ENCODE assay signal across 32 cellular contexts in genomic region chr9:8451146-8451545, GRCh38.
DNase-seq lines count a peak whose midpoint lies in the region; ATAC-seq, FAIRE-seq and TF ChIP-seq lines count a peak whose summit lies in the region.
"Had no signal": no experiment of that assay in that cellular context is flagged by ENCODE, and none has a peak within 500 bp of the region (broad histone marks: within the 10 kb centered on the region; RNA-seq: fewer than 3 reads in every experiment).

No MANE protein-coding gene starts in this region.

- no peak overlapping the region for H3K9ac ChIP-seq in kidney (ENCODE audit: low read length in 2 of 2)
- H3K9ac ChIP-seq: BLaER1; BLaER1 treated with 17β-estradiol and CSF1 and Interleukin-3, amounts not matched to agents 10 nM and 100 nM had no signal

- H3K4me1 ChIP-seq in kidney (ENCODE audit: control insufficient read depth in 1 of 2, insufficient read depth in 1 of 2, low read depth in 1 of 2, low read length in 2 of 2), result no peaks in the 10 kb centered on the region
- H3K4me1 ChIP-seq: A549; BE2C; BLaER1; BLaER1 treated with 17β-estradiol and CSF1 and Interleukin-3, amounts not matched to agents 10 nM and 100 nM; Caco-2 had no signal

- H3K9me3 ChIP-seq in kidney (ENCODE audit: control insufficient read depth in 1 of 2, low read length in 2 of 2), result no peaks in the 10 kb centered on the region
- H3K9me3 ChIP-seq: A549; BE2C; BLaER1; BLaER1 treated with 17β-estradiol and CSF1 and Interleukin-3, amounts not matched to agents 10 nM and 100 nM; Caco-2 had no signal

- H3K27ac ChIP-seq in kidney (ENCODE audit: low read depth in 2 of 2, low read length in 2 of 2), result no peak overlapping the region
- H3K27ac ChIP-seq: 22Rv1; A549; BLaER1; BLaER1 treated with 17β-estradiol and CSF1 and Interleukin-3, amounts not matched to agents 10 nM and 100 nM; C4-2B had no signal

- TF ChIP-seq CTCF in kidney (IDR thresholded peaks at IDR 0.05; ENCODE audit: borderline replicate concordance, extremely low read depth, insufficient read depth), result no peak

- no peaks in the 10 kb centered on the region for H3K36me3 ChIP-seq in kidney (ENCODE audit: control insufficient read depth in 1 of 2, insufficient read depth in 2 of 2, low read length in 2 of 2)
- H3K36me3 ChIP-seq: BE2C; BLaER1; BLaER1 treated with 17β-estradiol and CSF1 and Interleukin-3, amounts not matched to agents 10 nM and 100 nM had no signal

- no peak overlapping the region for H3K4me3 ChIP-seq in kidney (ENCODE audit: low read length in 2 of 2)
- H3K4me3 ChIP-seq: A549; BLaER1; BLaER1 treated with 17β-estradiol and CSF1 and Interleukin-3, amounts not matched to agents 10 nM and 100 nM had no signal

- FAIRE-seq in kidney (lab: Jason Lieb, UNC), result no peak
- FAIRE-seq: A204.1, A549, D721Med had no signal

- intact Hi-C loops in kidney (cut with DNase I), result no loop called here

- no peak for ATAC-seq in GM21717 (IDR thresholded peaks at IDR 0.05; ENCODE audit: unreplicated experiment)
- ATAC-seq: A549; CD8-positive, alpha-beta T cell had no signal

- DNase-seq in G401 (ENCODE audit: low spot score) (peak; percentile 70), cerebellar cortex (ENCODE audit: low spot score) (peak; percentile 67), cerebellum (ENCODE audit: low spot score) (peak; percentile 8), kidney (no peak)
- DNase-seq in activated effector memory CD4-positive, alpha-beta T cell treated with anti-CD3 and anti-CD28 coated beads, Interleukin-2, amount 50 U/mL, for 16 hours, result no peak
- DNase-seq: 8988T; ACHN; AML-193; BE2C; Caco-2; Calu3; CD4-positive, alpha-beta memory T cell; CD4-positive, alpha-beta T cell; CD4-positive, CD25-positive, alpha-beta regulatory T cell; CD8-positive, alpha-beta memory T cell; CD8-positive, alpha-beta T cell; COR-L47; DMS 273 treated with DMSO at 0.1 percent for 48 hours; DMS153; DMS53; DMS79; DMS79 treated with DMSO at 0.1 percent for 48 hours; DND-41; EL had no signal

- in situ Hi-C loops in G401 (cut with HindIII; ENCODE audit: low sequenced_read_pairs), result no loop called here

Comparison
In these comparisons a context has a peak if more than half of its experiments do, and no peak if none do; other contexts are left out.
1. DNase-seq: peak in G401 (single experiment), cerebellar cortex (single experiment) and cerebellum (single experiment); none in activated effector memory CD4-positive, alpha-beta T cell treated with anti-CD3 and anti-CD28 coated beads, Interleukin-2, amount 50 U/mL, for 16 hours (single experiment) and kidney (single experiment).